ENCODE assay signal across 1 cellular context in the genomic region with DNA sequence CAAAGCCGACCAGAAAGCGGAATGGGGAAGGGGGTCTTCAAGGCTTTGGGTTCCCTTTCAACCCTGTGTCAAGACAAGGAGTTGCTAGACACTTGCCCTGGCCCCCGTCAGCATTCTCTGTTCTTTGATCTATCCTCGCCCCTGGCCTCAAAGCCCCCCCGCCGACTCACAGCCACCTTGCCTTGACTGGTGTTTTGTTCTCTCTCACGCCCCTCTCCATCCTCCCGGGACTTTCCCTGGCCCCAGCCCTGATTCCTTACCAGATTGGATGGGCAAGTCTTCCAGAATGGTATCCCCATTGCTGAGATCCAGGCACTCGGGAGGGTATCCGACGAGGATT.
TF ChIP-seq lines count a peak whose summit lies in the region.

No MANE protein-coding gene starts in this region.

TF ChIP-seq in endothelial cell of umbilical vein, 7 proteins besides CTCF, POLR2A, EP300 and RAD21:
- TF ChIP-seq JUN (IDR thresholded peaks at IDR 0.05; ENCODE audit: borderline replicate concordance, insufficient read depth, insufficient read length, low read depth) (no peak), FOS (IDR thresholded peaks at IDR 0.05; ENCODE audit: borderline replicate concordance, insufficient read depth, low read length) (no peak), EZH2 (IDR thresholded peaks at IDR 0.05; ENCODE audit: borderline replicate concordance, low read depth, low read length, severe bottlenecking) (no peak), POLR2AphosphoS5 (IDR thresholded peaks at IDR 0.05; ENCODE audit: insufficient read depth, low read depth, low read length) (no peak), GATA2 (IDR thresholded peaks at IDR 0.05; ENCODE audit: insufficient read depth, insufficient read length, low read depth, low read length) (no peak), MAX (IDR thresholded peaks at IDR 0.05; ENCODE audit: insufficient read depth, insufficient read length) (no peak), MYC (IDR thresholded peaks at IDR 0.05; ENCODE audit: low read depth, low read length) (no peak)
TF ChIP-seq in endothelial cell of umbilical vein: peak in this region for 0.
